ENCODE assay signal across 9 cellular contexts in the genomic region with DNA sequence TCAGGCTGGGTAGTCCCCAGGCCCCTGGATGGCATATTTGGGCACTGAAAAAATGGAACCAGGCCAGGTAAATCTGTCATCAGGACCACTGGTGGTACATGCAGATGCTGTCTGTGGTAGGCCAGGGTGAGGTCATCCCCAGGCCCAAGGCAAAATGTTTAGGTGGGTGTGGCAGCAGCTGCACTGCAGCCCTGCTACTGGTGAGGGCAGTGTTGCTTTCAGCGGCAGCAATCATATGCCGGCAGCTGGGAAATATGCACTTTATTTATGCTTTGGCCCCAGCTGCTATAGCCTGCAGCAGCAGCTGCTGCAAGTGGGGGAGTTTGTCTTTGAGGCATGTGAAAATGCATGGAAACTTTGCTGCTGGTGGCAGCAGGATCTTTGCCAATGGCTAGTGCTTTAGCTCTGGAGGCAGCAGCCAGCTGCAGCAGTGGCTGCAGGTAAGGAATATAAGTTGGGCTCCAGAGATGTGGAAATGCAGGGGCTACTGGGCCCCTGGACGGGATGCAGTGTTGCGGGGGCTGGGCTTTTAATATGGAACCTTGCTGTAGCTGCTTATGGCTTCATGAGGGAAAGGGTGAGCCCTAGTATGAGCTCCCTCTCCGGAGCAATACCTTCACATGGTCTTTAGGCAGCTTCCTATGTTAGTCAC.
A peak's percentile ranks its signal among the peaks of the same experiment; 100 is the strongest.
DNase-seq lines count a peak whose midpoint lies in the region; ATAC-seq and TF ChIP-seq lines count a peak whose summit lies in the region.
"Had no signal": no experiment of that assay in that cellular context is flagged by ENCODE, and none has a peak within 500 bp of the region (broad histone marks: within the 10 kb centered on the region; RNA-seq: fewer than 3 reads in every experiment).

No MANE protein-coding gene starts in this region.

- H3K36me3 ChIP-seq in right lobe of liver = no peaks in the 10 kb centered on the region

- ATAC-seq in GM21737 (IDR thresholded peaks at IDR 0.05; ENCODE audit: unreplicated experiment) (peak; percentile 63), right lobe of liver (peak; percentile 43 to 94 (median 66)), HG03025 (IDR thresholded peaks at IDR 0.05; ENCODE audit: low FRiP score, unreplicated experiment) (no peak)

- no peaks in the 10 kb centered on the region for H3K4me1 ChIP-seq in right lobe of liver

- no peaks in the 10 kb centered on the region for H3K36me3 Mint-ChIP-seq in activated CD4-positive, alpha-beta T cell treated with anti-CD3 and anti-CD28 coated beads, Interleukin-2, amount 10 ng/mL, durations not matched to agents 24 days and 14 days (ENCODE audit: low read depth)
- no peaks in the 10 kb centered on the region for H3K36me3 Mint-ChIP-seq in T-helper 2 cell treated with Interferon-gamma antibody and Interleukin-4, amounts not matched to agents 5 μg/mL and 100 μg/mL, for 36 hours (ENCODE audit: low read depth)
- H3K36me3 Mint-ChIP-seq: activated naive CD4-positive, alpha-beta T cell treated with anti-CD3 and anti-CD28 coated beads, Interleukin-2, amount 50 U/mL, for 24 hours had no signal

- no peak for TF ChIP-seq POLR2A in right lobe of liver (IDR thresholded peaks at IDR 0.05)

- no peaks in the 10 kb centered on the region for H3K9me3 ChIP-seq in right lobe of liver

- H3K27me3 Mint-ChIP-seq in activated CD4-positive, alpha-beta T cell treated with anti-CD3 and anti-CD28 coated beads, Interleukin-2, amount 10 ng/mL, durations not matched to agents 24 days and 14 days = no peaks in the 10 kb centered on the region
- H3K27me3 Mint-ChIP-seq in T-helper 2 cell treated with Interferon-gamma antibody and Interleukin-4, amounts not matched to agents 5 μg/mL and 100 μg/mL, for 36 hours (ENCODE audit: low read depth) = peaks cover 10% of the 10 kb centered on the region

- H3K27me3 ChIP-seq in right lobe of liver = no peaks in the 10 kb centered on the region

- H3K27ac ChIP-seq in right lobe of liver = no peak overlapping the region

- DNase-seq in activated CD4-positive, alpha-beta T cell treated with anti-CD3 and anti-CD28 coated beads, Interleukin-2, amount 10 ng/mL, durations not matched to agents 24 days and 14 days = peak; percentile 58
- no peak for DNase-seq in activated CD4-positive, alpha-beta T cell treated with anti-CD3 and anti-CD28 coated beads, Interleukin-2, amount 50 U/mL, for 4 hours
- peak; percentile 35 for DNase-seq in T-helper 2 cell treated with Interferon-gamma antibody and Interleukin-4, amounts not matched to agents 5 μg/mL and 100 μg/mL, for 36 hours (ENCODE audit: low spot score)
- DNase-seq in right lobe of liver = peak in 1 of 3 donors; percentile 35
- no peak for DNase-seq in activated gamma-delta T cell (lab: John Stamatoyannopoulos, UW)

- no peak overlapping the region for H3K4me3 ChIP-seq in right lobe of liver

- intact Hi-C loops in activated CD4-positive, alpha-beta T cell treated with anti-CD3 and anti-CD28 coated beads, Interleukin-2, amount 10 ng/mL, durations not matched to agents 24 days and 14 days (cut with micrococcal nuclease) = no loop called here
- intact Hi-C loops in right lobe of liver (cut with DNase I) = no loop called here

- H3K9me3 Mint-ChIP-seq in activated CD4-positive, alpha-beta T cell treated with anti-CD3 and anti-CD28 coated beads, Interleukin-2, amount 10 ng/mL, durations not matched to agents 24 days and 14 days = no peaks in the 10 kb centered on the region
- H3K9me3 Mint-ChIP-seq in T-helper 2 cell treated with Interferon-gamma antibody and Interleukin-4, amounts not matched to agents 5 μg/mL and 100 μg/mL, for 36 hours = no peaks in the 10 kb centered on the region
- H3K9me3 Mint-ChIP-seq: activated naive CD4-positive, alpha-beta T cell treated with anti-CD3 and anti-CD28 coated beads, Interleukin-2, amount 50 U/mL, for 24 hours had no signal

- H3K27ac Mint-ChIP-seq in activated CD4-positive, alpha-beta T cell treated with anti-CD3 and anti-CD28 coated beads, Interleukin-2, amount 10 ng/mL, durations not matched to agents 24 days and 14 days = no peak overlapping the region
- H3K27ac Mint-ChIP-seq in T-helper 2 cell treated with Interferon-gamma antibody and Interleukin-4, amounts not matched to agents 5 μg/mL and 100 μg/mL, for 36 hours = no peak overlapping the region
- H3K27ac Mint-ChIP-seq: activated naive CD4-positive, alpha-beta T cell treated with anti-CD3 and anti-CD28 coated beads, Interleukin-2, amount 50 U/mL, for 24 hours had no signal

- H3K4me3 Mint-ChIP-seq in activated CD4-positive, alpha-beta T cell treated with anti-CD3 and anti-CD28 coated beads, Interleukin-2, amount 10 ng/mL, durations not matched to agents 24 days and 14 days = no peak overlapping the region
- H3K4me3 Mint-ChIP-seq in T-helper 2 cell treated with Interferon-gamma antibody and Interleukin-4, amounts not matched to agents 5 μg/mL and 100 μg/mL, for 36 hours = peak overlapping the region; percentile 72
- H3K4me3 Mint-ChIP-seq: activated naive CD4-positive, alpha-beta T cell treated with anti-CD3 and anti-CD28 coated beads, Interleukin-2, amount 50 U/mL, for 24 hours had no signal

- H3K4me1 Mint-ChIP-seq in activated CD4-positive, alpha-beta T cell treated with anti-CD3 and anti-CD28 coated beads, Interleukin-2, amount 10 ng/mL, durations not matched to agents 24 days and 14 days = peaks cover 2% of the 10 kb centered on the region
- peaks cover 25% of the 10 kb centered on the region for H3K4me1 Mint-ChIP-seq in T-helper 2 cell treated with Interferon-gamma antibody and Interleukin-4, amounts not matched to agents 5 μg/mL and 100 μg/mL, for 36 hours (ENCODE audit: low read depth)
- H3K4me1 Mint-ChIP-seq: activated naive CD4-positive, alpha-beta T cell treated with anti-CD3 and anti-CD28 coated beads, Interleukin-2, amount 50 U/mL, for 24 hours had no signal

- TF ChIP-seq CTCF in LNCAP (IDR thresholded peaks at IDR 0.05) (peak; percentile 53), right lobe of liver (IDR thresholded peaks at IDR 0.05) (peak; percentile 25 to 60 (median 48))

- 70% methylated on average over 2 of the region's 5 CpGs for WGBS in right lobe of liver (ENCODE audit: insufficient coverage, low coverage, low lambda C conversion rate, missing lambda C conversion rate)

Comparison
In these comparisons a context has a peak if more than half of its experiments do, and no peak if none do; other contexts are left out.
1. DNase-seq: peak in activated CD4-positive, alpha-beta T cell treated with anti-CD3 and anti-CD28 coated beads, Interleukin-2, amount 10 ng/mL, durations not matched to agents 24 days and 14 days (single experiment) and T-helper 2 cell treated with Interferon-gamma antibody and Interleukin-4, amounts not matched to agents 5 μg/mL and 100 μg/mL, for 36 hours (single experiment); none in activated CD4-positive, alpha-beta T cell treated with anti-CD3 and anti-CD28 coated beads, Interleukin-2, amount 50 U/mL, for 4 hours (0 of 2) and activated gamma-delta T cell (single experiment).